ENCODE assay signal across 2 cellular contexts in the genomic region with DNA sequence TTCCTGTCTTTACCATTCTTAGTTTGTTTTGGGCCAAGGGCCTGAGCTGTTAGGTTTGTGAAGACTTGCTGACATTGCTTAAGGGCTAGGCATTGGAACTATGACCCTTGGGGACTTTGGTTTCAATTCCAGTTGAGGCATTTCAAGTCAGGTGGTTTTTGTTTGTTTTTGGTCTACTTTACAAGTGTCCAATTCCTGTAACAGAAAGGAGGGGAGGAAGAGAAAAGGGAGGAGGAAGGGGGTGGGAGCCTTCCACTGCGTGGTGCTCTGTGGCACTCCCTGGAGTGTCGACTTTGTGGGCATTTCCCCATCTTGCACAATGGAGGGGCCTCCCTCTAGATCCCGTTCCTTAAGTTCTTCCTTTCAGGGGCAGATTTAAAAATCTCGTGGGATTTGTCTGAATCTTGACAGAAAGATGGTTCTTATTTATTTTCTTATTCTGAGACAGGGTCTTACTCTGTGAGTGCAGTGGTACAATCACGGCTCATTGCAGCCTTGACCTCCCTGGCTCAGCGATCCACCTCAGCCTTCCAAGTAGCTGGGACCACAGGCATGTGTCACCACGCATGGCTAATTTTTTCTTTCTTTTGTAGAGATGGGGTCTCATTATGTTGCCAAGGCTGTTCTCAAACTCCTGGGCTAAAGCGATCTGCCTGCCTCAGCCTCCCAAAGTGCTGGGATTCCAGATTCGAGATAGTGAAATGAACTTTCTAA.
TF ChIP-seq lines count a peak whose summit lies in the region.

No MANE protein-coding gene starts in this region.

TF ChIP-seq in A549, 52 proteins besides CTCF, POLR2A, EP300 and RAD21:
- TF ChIP-seq CEBPB (IDR thresholded peaks at IDR 0.05) (peak; percentile 5 to 60; a peak in 3 of 4 replicates), MAFK (IDR thresholded peaks at IDR 0.05; ENCODE audit: partially characterized antibody) (peak; percentile 36), ELK1 (IDR thresholded peaks at IDR 0.05; ENCODE audit: low read depth, low read length) (no peak)

TF ChIP-seq in WTC11, 78 proteins besides CTCF, POLR2A, EP300 and RAD21:
- TF ChIP-seq ZNF121 (CRISPR knock-in tag; IDR thresholded peaks at IDR 0.05) (no peak), ZNF416 (CRISPR knock-in tag; IDR thresholded peaks at IDR 0.05) (no peak), FOXP1 (CRISPR knock-in tag; IDR thresholded peaks at IDR 0.05; ENCODE audit: borderline replicate concordance) (no peak), ATF1 (CRISPR knock-in tag; IDR thresholded peaks at IDR 0.05) (no peak), HMGA2 (CRISPR knock-in tag; IDR thresholded peaks at IDR 0.05) (no peak), ATF6 (CRISPR knock-in tag; IDR thresholded peaks at IDR 0.05) (no peak), PRDM15 (CRISPR knock-in tag; IDR thresholded peaks at IDR 0.05) (no peak), NR3C1 (CRISPR knock-in tag; conservative IDR thresholded peaks at IDR 0.05; ENCODE audit: low read depth) (no peak), FOXP4 (CRISPR knock-in tag; IDR thresholded peaks at IDR 0.05) (no peak), ZNF138 (CRISPR knock-in tag; conservative IDR thresholded peaks at IDR 0.05) (no peak), STAT6 (CRISPR knock-in tag; conservative IDR thresholded peaks at IDR 0.05; ENCODE audit: low read depth) (no peak), JAZF1 (CRISPR knock-in tag; IDR thresholded peaks at IDR 0.05) (no peak)
- TF ChIP-seq, protein P1, sequence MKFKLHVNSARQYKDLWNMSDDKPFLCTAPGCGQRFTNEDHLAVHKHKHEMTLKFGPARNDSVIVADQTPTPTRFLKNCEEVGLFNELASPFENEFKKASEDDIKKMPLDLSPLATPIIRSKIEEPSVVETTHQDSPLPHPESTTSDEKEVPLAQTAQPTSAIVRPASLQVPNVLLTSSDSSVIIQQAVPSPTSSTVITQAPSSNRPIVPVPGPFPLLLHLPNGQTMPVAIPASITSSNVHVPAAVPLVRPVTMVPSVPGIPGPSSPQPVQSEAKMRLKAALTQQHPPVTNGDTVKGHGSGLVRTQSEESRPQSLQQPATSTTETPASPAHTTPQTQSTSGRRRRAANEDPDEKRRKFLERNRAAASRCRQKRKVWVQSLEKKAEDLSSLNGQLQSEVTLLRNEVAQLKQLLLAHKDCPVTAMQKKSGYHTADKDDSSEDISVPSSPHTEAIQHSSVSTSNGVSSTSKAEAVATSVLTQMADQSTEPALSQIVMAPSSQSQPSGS (CRISPR knock-in tag; IDR thresholded peaks at IDR 0.05; ENCODE audit: borderline replicate concordance, low read depth) = no peak
- TF ChIP-seq, protein P2, sequence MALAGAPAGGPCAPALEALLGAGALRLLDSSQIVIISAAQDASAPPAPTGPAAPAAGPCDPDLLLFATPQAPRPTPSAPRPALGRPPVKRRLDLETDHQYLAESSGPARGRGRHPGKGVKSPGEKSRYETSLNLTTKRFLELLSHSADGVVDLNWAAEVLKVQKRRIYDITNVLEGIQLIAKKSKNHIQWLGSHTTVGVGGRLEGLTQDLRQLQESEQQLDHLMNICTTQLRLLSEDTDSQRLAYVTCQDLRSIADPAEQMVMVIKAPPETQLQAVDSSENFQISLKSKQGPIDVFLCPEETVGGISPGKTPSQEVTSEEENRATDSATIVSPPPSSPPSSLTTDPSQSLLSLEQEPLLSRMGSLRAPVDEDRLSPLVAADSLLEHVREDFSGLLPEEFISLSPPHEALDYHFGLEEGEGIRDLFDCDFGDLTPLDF (CRISPR knock-in tag; IDR thresholded peaks at IDR 0.05) = no peak
